ENCODE assay signal across 25 cellular contexts in genomic region chr7:158011941-158012340, GRCh38.
"Had no signal": no experiment of that assay in that cellular context is flagged by ENCODE, and none has a peak within 500 bp of the region (broad histone marks: within the 10 kb centered on the region; RNA-seq: fewer than 3 reads in every experiment).

No MANE protein-coding gene starts in this region.

- H3K27me3 ChIP-seq: colonic mucosa, gastroesophageal sphincter, transverse colon had no signal

- H3K36me3 Mint-ChIP-seq: brain, naive B cell had no signal

- H3K36me3 ChIP-seq: colonic mucosa, gastroesophageal sphincter, heart left ventricle, suprapubic skin, transverse colon had no signal

- H3K9me3 Mint-ChIP-seq: activated naive CD4-positive, alpha-beta T cell treated with anti-CD3 and anti-CD28 coated beads for 36 hours; activated naive CD8-positive, alpha-beta T cell treated with anti-CD3 and anti-CD28 coated beads, Interleukin-2, amount 50 U/mL, for 24 hours; activated T-helper 1 cell treated with anti-CD3 and anti-CD28 coated beads, Interleukin-12 subunit alpha, Interleukin-12 subunit beta, Interleukin-2, Interleukin-4 antibody, amounts not matched to agents 30 ng/mL and 10 ng/mL and 1 ng/mL, durations not matched to agents 14 hours and 24 hours and 36 hours; neural crest cell; stimulated activated naive CD8-positive, alpha-beta T cell treated with anti-CD3 and anti-CD28 coated beads, Interleukin-15, amount 100 ng/mL, for 72 hours; T-helper 2 cell treated with Interferon-gamma antibody and Interleukin-4, amounts not matched to agents 5 μg/mL and 100 μg/mL, for 36 hours had no signal

- H3K9me3 ChIP-seq: colonic mucosa, gastroesophageal sphincter, heart left ventricle, mucosa of descending colon, suprapubic skin, transverse colon had no signal

- H3K4me3 ChIP-seq: colonic mucosa, mucosa of descending colon, suprapubic skin, transverse colon had no signal

- H3K27me3 Mint-ChIP-seq: naive B cell; stimulated activated naive CD8-positive, alpha-beta T cell treated with anti-CD3 and anti-CD28 coated beads, Interleukin-15, amount 100 ng/mL, for 72 hours had no signal

- H3K4me1 ChIP-seq: colonic mucosa had no signal

- FAIRE-seq: TTC549 had no signal

- DNase-seq: activated CD4-positive, alpha-beta T cell treated with anti-CD3 and anti-CD28 coated beads for 36 hours; activated CD4-positive, alpha-beta T cell treated with anti-CD3 and anti-CD28 coated beads, Interleukin-2, amount 50 U/mL, for 48 hours; activated naive CD4-positive, alpha-beta T cell treated with anti-CD3 and anti-CD28 coated beads for 36 hours; activated naive CD8-positive, alpha-beta T cell treated with anti-CD3 and anti-CD28 coated beads, Interleukin-2, amount 50 U/mL, for 24 hours; activated T-cell treated with anti-CD3 and anti-CD28 coated beads for 4 hours; anterior cingulate cortex; central memory CD4-positive, alpha-beta T cell; colonic mucosa; heart left ventricle; left cardiac atrium; mesenchymal stem cell; mucosa of descending colon; naive B cell; stimulated activated naive CD8-positive, alpha-beta T cell treated with anti-CD3 and anti-CD28 coated beads, Interleukin-15, amount 100 ng/mL, for 72 hours; transverse colon had no signal

- ATAC-seq: activated CD4-positive, alpha-beta T cell treated with anti-CD3 and anti-CD28 coated beads for 36 hours; activated naive CD8-positive, alpha-beta T cell treated with anti-CD3 and anti-CD28 coated beads, Interleukin-2, amount 50 U/mL, for 24 hours; esophagus mucosa; gastroesophageal sphincter; heart left ventricle; left cardiac atrium; mucosa of descending colon; stimulated activated naive CD8-positive, alpha-beta T cell treated with anti-CD3 and anti-CD28 coated beads, Interleukin-15, amount 100 ng/mL, for 72 hours; WTC11 had no signal

- H3K27ac Mint-ChIP-seq: activated CD4-positive, alpha-beta T cell treated with anti-CD3 and anti-CD28 coated beads for 36 hours; activated naive CD4-positive, alpha-beta T cell treated with anti-CD3 and anti-CD28 coated beads for 36 hours; activated naive CD8-positive, alpha-beta T cell treated with anti-CD3 and anti-CD28 coated beads, Interleukin-2, amount 50 U/mL, for 24 hours; activated T-helper 1 cell treated with anti-CD3 and anti-CD28 coated beads, Interleukin-12 subunit alpha, Interleukin-12 subunit beta, Interleukin-2, Interleukin-4 antibody, amounts not matched to agents 30 ng/mL and 10 ng/mL and 1 ng/mL, durations not matched to agents 14 hours and 24 hours and 36 hours; naive B cell; progenitor cell of endocrine pancreas; T-helper 2 cell treated with Interferon-gamma antibody and Interleukin-4, amounts not matched to agents 5 μg/mL and 100 μg/mL, for 36 hours; WTC11 had no signal

- H3K4me3 Mint-ChIP-seq: activated CD4-positive, alpha-beta T cell treated with anti-CD3 and anti-CD28 coated beads for 36 hours; activated naive CD4-positive, alpha-beta T cell treated with anti-CD3 and anti-CD28 coated beads for 36 hours; activated naive CD8-positive, alpha-beta T cell treated with anti-CD3 and anti-CD28 coated beads, Interleukin-2, amount 50 U/mL, for 24 hours; activated T-helper 1 cell treated with anti-CD3 and anti-CD28 coated beads, Interleukin-12 subunit alpha, Interleukin-12 subunit beta, Interleukin-2, Interleukin-4 antibody, amounts not matched to agents 30 ng/mL and 10 ng/mL and 1 ng/mL, durations not matched to agents 14 hours and 24 hours and 36 hours; brain; naive B cell; neural crest cell; stimulated activated naive CD8-positive, alpha-beta T cell treated with anti-CD3 and anti-CD28 coated beads, Interleukin-15, amount 100 ng/mL, for 72 hours; T-helper 2 cell treated with Interferon-gamma antibody and Interleukin-4, amounts not matched to agents 5 μg/mL and 100 μg/mL, for 36 hours; WTC11 had no signal

- H3K27ac ChIP-seq: colonic mucosa, gastroesophageal sphincter, heart left ventricle, suprapubic skin, transverse colon had no signal
